ENCODE assay signal across 30 cellular contexts in the genomic region with DNA sequence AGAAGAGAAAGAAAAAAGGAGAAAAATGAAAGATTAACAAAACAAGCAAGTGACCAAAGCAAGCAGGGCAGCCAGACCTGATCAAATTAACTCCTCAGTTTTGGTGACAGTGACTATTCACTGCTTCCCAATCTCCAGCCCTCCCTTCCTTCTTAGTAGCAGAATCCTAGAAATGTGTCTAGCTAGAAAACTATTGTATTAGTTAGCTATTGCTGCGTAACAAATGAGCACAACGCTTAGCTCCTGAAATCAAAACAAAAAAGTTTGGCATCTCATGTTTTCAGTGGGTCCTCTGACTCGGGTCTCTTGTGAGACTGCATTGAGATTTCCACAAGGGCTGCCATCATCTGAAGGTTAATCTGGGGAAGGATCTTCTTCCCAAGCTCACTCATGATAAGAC.
"Had no signal": no experiment of that assay in that cellular context is flagged by ENCODE, and none has a peak within 500 bp of the region (broad histone marks: within the 10 kb centered on the region; RNA-seq: fewer than 3 reads in every experiment).

No MANE protein-coding gene starts in this region.

- H3K4me1 Mint-ChIP-seq: natural killer cell; stimulated activated naive CD8-positive, alpha-beta T cell treated with anti-CD3 and anti-CD28 coated beads, Interleukin-15, amount 100 ng/mL, for 72 hours had no signal

- H3K4me3 ChIP-seq: neural progenitor cell, ovary, psoas muscle, skin epidermis, smooth muscle cell, spleen, suprapubic skin, testis, tibial nerve, upper lobe of left lung, uterus had no signal

- H3K4me2 ChIP-seq: neural progenitor cell, smooth muscle cell had no signal

- H3K4me3 Mint-ChIP-seq: naive thymus-derived CD4-positive, alpha-beta T cell; natural killer cell; nephron; neural progenitor cell; stimulated activated memory B cell treated with anti-CD40 and anti-IgM and Interleukin-4, amounts not matched to agents 10 μg/mL and 1 μg/mL and 100 μg/mL, for 72 hours; stimulated activated naive CD8-positive, alpha-beta T cell treated with anti-CD3 and anti-CD28 coated beads, Interleukin-15, amount 100 ng/mL, for 72 hours had no signal

- H3K36me3 Mint-ChIP-seq: natural killer cell had no signal

- H3K9me3 Mint-ChIP-seq: natural killer cell had no signal

- H3K9me3 ChIP-seq: ovary, psoas muscle, suprapubic skin, testis, upper lobe of left lung, uterus had no signal

- H2AFZ ChIP-seq: neural progenitor cell, parathyroid adenoma had no signal

- H3K27me3 Mint-ChIP-seq: naive thymus-derived CD4-positive, alpha-beta T cell; progenitor cell of endocrine pancreas; stimulated activated memory B cell treated with anti-CD40 and anti-IgM and Interleukin-4, amounts not matched to agents 10 μg/mL and 1 μg/mL and 100 μg/mL, for 72 hours; stimulated activated naive CD8-positive, alpha-beta T cell treated with anti-CD3 and anti-CD28 coated beads, Interleukin-15, amount 100 ng/mL, for 72 hours had no signal

- H3K4me1 ChIP-seq: neural progenitor cell, parathyroid adenoma, spleen, suprapubic skin, tibial nerve, uterus had no signal

- H3K27ac Mint-ChIP-seq: natural killer cell; nephron; neural progenitor cell; progenitor cell of endocrine pancreas; stimulated activated naive CD8-positive, alpha-beta T cell treated with anti-CD3 and anti-CD28 coated beads, Interleukin-15, amount 100 ng/mL, for 72 hours had no signal

- ATAC-seq: naive thymus-derived CD4-positive, alpha-beta T cell; natural killer cell; psoas muscle; right cardiac atrium; sciatic nerve; stimulated activated memory B cell treated with anti-CD40 and anti-IgM and Interleukin-4, amounts not matched to agents 10 μg/mL and 1 μg/mL and 100 μg/mL, for 72 hours; stimulated activated naive CD8-positive, alpha-beta T cell treated with anti-CD3 and anti-CD28 coated beads, Interleukin-15, amount 100 ng/mL, for 72 hours; stimulated activated naive CD8-positive, alpha-beta T cell treated with anti-CD3 and anti-CD28 coated beads, Interleukin-15, Interleukin-2, amounts not matched to agents 100 U/mL and 50 U/mL, for 24 hours had no signal

- H3K36me3 ChIP-seq: neural progenitor cell, ovary, spleen, suprapubic skin, tibial nerve, upper lobe of left lung, uterus had no signal

- H3K9ac ChIP-seq: neural progenitor cell, parathyroid adenoma had no signal

- H3K27me3 ChIP-seq: neural progenitor cell, ovary, spleen, suprapubic skin, testis, tibial nerve, upper lobe of left lung, uterus had no signal

- H3K79me2 ChIP-seq: parathyroid adenoma had no signal

- H3K27ac ChIP-seq: neural progenitor cell, ovary, parathyroid adenoma, psoas muscle, skin epidermis, spleen, suprapubic skin, testis, tibial nerve, upper lobe of left lung, uterus had no signal

- DNase-seq: naive thymus-derived CD4-positive, alpha-beta T cell; natural killer cell; occipital lobe; ovary; psoas muscle; spleen; stimulated activated CD4-positive, alpha-beta T cell treated with anti-CD3 and anti-CD28 coated beads, Interleukin-12 subunit alpha, Interleukin-12 subunit beta, amount 100 ng/mL, for 4 hours; stimulated activated CD4-positive, alpha-beta T cell treated with anti-CD3 and anti-CD28 coated beads, Interleukin-1b, Interleukin-23, amount 100 ng/mL, for 48 hours; stimulated activated CD4-positive, alpha-beta T cell treated with anti-CD3 and anti-CD28 coated beads, Interleukin-4, amount 100 ng/mL, for 1 hour; stimulated activated CD4-positive, alpha-beta T cell treated with anti-CD3 and anti-CD28 coated beads, Interleukin-4, amount 100 ng/mL, for 4 hours; stimulated activated CD8-positive, alpha-beta memory T cell treated with anti-CD3 and anti-CD28 coated beads, Interleukin-4, amount 100 ng/mL, for 48 hours; stimulated activated naive CD4-positive, alpha-beta T cell; stimulated activated naive CD8-positive, alpha-beta T cell treated with anti-CD3 and anti-CD28 coated beads, Interleukin-15, amount 100 ng/mL, for 72 hours; stimulated activated naive CD8-positive, alpha-beta T cell treated with anti-CD3 and anti-CD28 coated beads, Interleukin-15, Interleukin-2, amounts not matched to agents 100 U/mL and 50 U/mL, for 24 hours; substantia nigra; testis; trophoblast cell; upper lobe of left lung; uterus had no signal
